ENCODE assay signal across 33 cellular contexts in genomic region chr11:117902001-117902855, GRCh38. TPM values are rescaled to one million over a fixed set of nuclear protein-coding genes. Genes with fewer than 3 reads are reported as not detected.
"Had no signal": no experiment of that assay in that cellular context is flagged by ENCODE, and none has a peak within 500 bp of the region (broad histone marks: within the 10 kb centered on the region; RNA-seq: fewer than 3 reads in every experiment).

No MANE protein-coding gene starts in this region.

- H3K27me3 Mint-ChIP-seq: activated CD4-positive, alpha-beta memory T cell treated with anti-CD3 and anti-CD28 coated beads for 36 hours; activated naive CD8-positive, alpha-beta T cell treated with anti-CD3 and anti-CD28 coated beads, Interleukin-2, amount 10 ng/mL, durations not matched to agents 7 days and 5 days had no signal

- FAIRE-seq: astrocyte, endometrium, islet of Langerhans, pancreas had no signal

- H3K36me3 Mint-ChIP-seq: activated CD4-positive, alpha-beta memory T cell treated with anti-CD3 and anti-CD28 coated beads for 36 hours; activated naive CD4-positive, alpha-beta T cell treated with anti-CD3 and anti-CD28 coated beads, Interleukin-2, amount 10 ng/mL, durations not matched to agents 7 days and 5 days; activated naive CD8-positive, alpha-beta T cell treated with anti-CD3 and anti-CD28 coated beads, Interleukin-2, amount 10 ng/mL, durations not matched to agents 7 days and 5 days; mesothelial cell of epicardium had no signal

- H3K4me3 Mint-ChIP-seq: activated CD4-positive, alpha-beta memory T cell treated with anti-CD3 and anti-CD28 coated beads for 36 hours; activated naive CD4-positive, alpha-beta T cell treated with anti-CD3 and anti-CD28 coated beads, Interleukin-2, amount 10 ng/mL, durations not matched to agents 7 days and 5 days; activated naive CD8-positive, alpha-beta T cell treated with anti-CD3 and anti-CD28 coated beads, Interleukin-2, amount 10 ng/mL, durations not matched to agents 7 days and 5 days; activated T-cell treated with anti-CD3 and anti-CD28 coated beads, Interleukin-2, amount 50 U/mL, for 72 hours; dendritic cell treated with granulocyte-macrophage colony-stimulating factor and Interleukin-4, amounts not matched to agents 40 ng/mL and 50 ng/mL, for 4 days; mesothelial cell of epicardium; naive thymus-derived CD8-positive, alpha-beta T cell; T-helper 17 cell had no signal

- H3K27ac Mint-ChIP-seq: activated CD4-positive, alpha-beta memory T cell treated with anti-CD3 and anti-CD28 coated beads for 36 hours; activated naive CD4-positive, alpha-beta T cell treated with anti-CD3 and anti-CD28 coated beads, Interleukin-2, amount 10 ng/mL, durations not matched to agents 7 days and 5 days; activated naive CD8-positive, alpha-beta T cell treated with anti-CD3 and anti-CD28 coated beads, Interleukin-2, amount 10 ng/mL, durations not matched to agents 7 days and 5 days; activated T-cell treated with anti-CD3 and anti-CD28 coated beads, Interleukin-2, amount 50 U/mL, for 72 hours; dendritic cell treated with granulocyte-macrophage colony-stimulating factor and Interleukin-4, amounts not matched to agents 40 ng/mL and 50 ng/mL, for 4 days; mesothelial cell of epicardium; T-helper 17 cell had no signal

- ATAC-seq: activated CD4-positive, CD25-positive, alpha-beta regulatory T cell treated with anti-CD3 and anti-CD28 coated beads, Interleukin-2, amount 50 U/mL, for 24 hours; activated T-cell treated with anti-CD3 and anti-CD28 coated beads, Interleukin-2, amount 50 U/mL, for 72 hours; naive thymus-derived CD8-positive, alpha-beta T cell; pancreas; SK-N-SH treated with all-trans-retinoic acid at 6 μM for 48 hours; T-helper 17 cell had no signal

- H3K9me3 Mint-ChIP-seq: activated CD4-positive, alpha-beta memory T cell treated with anti-CD3 and anti-CD28 coated beads for 36 hours; activated naive CD4-positive, alpha-beta T cell treated with anti-CD3 and anti-CD28 coated beads, Interleukin-2, amount 10 ng/mL, durations not matched to agents 7 days and 5 days; activated naive CD8-positive, alpha-beta T cell treated with anti-CD3 and anti-CD28 coated beads, Interleukin-2, amount 10 ng/mL, durations not matched to agents 7 days and 5 days; activated T-cell treated with anti-CD3 and anti-CD28 coated beads, Interleukin-2, amount 50 U/mL, for 72 hours; dendritic cell treated with granulocyte-macrophage colony-stimulating factor and Interleukin-4, amounts not matched to agents 40 ng/mL and 50 ng/mL, for 4 days; mesothelial cell of epicardium; naive thymus-derived CD8-positive, alpha-beta T cell had no signal

- H3K4me1 ChIP-seq: pancreas, right atrium auricular region had no signal

- H3K4me3 ChIP-seq: esophagus squamous epithelium, left ventricle myocardium inferior, lung, pancreas, right atrium auricular region, spleen, tibial nerve had no signal

- H3K27me3 ChIP-seq: brain microvascular endothelial cell, esophagus squamous epithelium, neutrophil, pancreas, right atrium auricular region, spleen, tibial nerve had no signal

- H3K27ac ChIP-seq: brain microvascular endothelial cell, epithelial cell of prostate, esophagus squamous epithelium, left ventricle myocardium inferior, neutrophil, pancreas, right atrium auricular region, spleen, tibial nerve, WERI-Rb-1 had no signal

- H3K9me3 ChIP-seq: esophagus squamous epithelium, left ventricle myocardium inferior, neutrophil, pancreas, right atrium auricular region, spleen, tibial nerve had no signal

- DNase-seq: activated CD4-positive, alpha-beta memory T cell treated with anti-CD3 and anti-CD28 coated beads for 36 hours; activated CD4-positive, alpha-beta T cell treated with anti-CD3 and anti-CD28 coated beads for 48 hours; activated gamma-delta T cell; activated naive CD4-positive, alpha-beta T cell treated with anti-CD3 and anti-CD28 coated beads, Interleukin-2, amount 10 ng/mL, durations not matched to agents 7 days and 5 days; activated T-cell treated with anti-CD3 and anti-CD28 coated beads, Interleukin-2, amount 50 U/mL, for 72 hours; brain microvascular endothelial cell; caudate nucleus; esophagus squamous epithelium; foreskin melanocyte; left ventricle myocardium inferior; naive thymus-derived CD8-positive, alpha-beta T cell; pancreas; stimulated activated CD4-positive, alpha-beta T cell treated with anti-CD3 and anti-CD28 coated beads, Interleukin-2, amount 100 ng/mL, for 48 hours; stimulated activated naive CD4-positive, alpha-beta T cell treated with Interleukin-2 at 50 U/mL for 16 hours; T-helper 17 cell; T1000; WERI-Rb-1 had no signal

- H3K36me3 ChIP-seq: brain microvascular endothelial cell, esophagus squamous epithelium, left ventricle myocardium inferior, neutrophil, pancreas, right atrium auricular region, spleen, tibial nerve, WERI-Rb-1 had no signal

RNA-seq across cellular contexts. Expression of gene FXYD6, which starts 25.8 kb away (rescaled TPM):
- total RNA-seq: naive thymus-derived CD8-positive, alpha-beta T cell had no signal
- polyA plus RNA-seq: naive thymus-derived CD8-positive, alpha-beta T cell had no signal

RNA-seq across cellular contexts. Expression of gene TMPRSS13, which starts 27.0 kb away (rescaled TPM):
- total RNA-seq: chondrocyte, left ventricle myocardium inferior, pulmonary artery endothelial cell, right atrium auricular region had no signal
